ENCODE assay signal across 8 cellular contexts in the genomic region with DNA sequence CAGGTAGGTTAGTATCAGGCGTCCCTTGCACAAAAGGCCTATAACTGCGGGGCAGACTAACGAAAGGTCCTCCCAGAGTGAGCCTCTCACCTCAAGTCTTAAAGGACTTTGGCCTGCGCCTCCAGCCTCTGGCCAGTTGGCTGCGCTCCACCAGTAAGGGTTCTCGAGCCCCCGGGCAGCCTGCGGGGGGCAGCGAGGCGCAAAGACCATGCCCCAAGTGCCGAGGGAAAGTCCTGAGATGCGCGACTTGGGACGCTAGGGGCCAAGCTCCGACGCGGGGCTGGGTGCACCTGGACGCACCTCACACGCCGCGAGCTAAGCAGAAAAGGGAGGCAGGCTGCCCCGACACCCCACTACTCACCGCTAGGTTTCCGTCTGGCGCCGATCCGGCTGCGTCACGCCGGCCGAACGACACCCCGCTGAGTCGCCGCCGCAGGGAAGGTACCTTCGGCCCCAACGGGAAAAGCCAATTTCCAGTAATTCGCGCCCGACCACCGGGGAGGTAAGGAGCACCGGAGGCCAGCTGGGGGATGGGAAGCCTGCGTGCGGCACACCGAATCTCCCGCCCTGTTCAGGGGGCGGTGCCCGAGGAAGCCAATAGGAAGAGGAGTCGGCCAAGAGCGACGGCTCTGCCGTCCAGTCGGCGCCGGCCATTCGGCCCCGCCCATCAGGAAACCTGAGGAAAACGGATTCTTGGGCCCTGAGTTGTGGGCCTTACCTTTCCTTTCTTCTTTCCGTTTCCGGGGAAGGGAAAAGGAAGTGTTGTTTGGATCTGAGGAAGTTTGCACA. TPM values are rescaled to one million over a fixed set of nuclear protein-coding genes. Genes with fewer than 3 reads are reported as not detected.
DNase-seq lines count a peak whose midpoint lies in the region; ATAC-seq and TF ChIP-seq lines count a peak whose summit lies in the region.

TSS of gene ORC2 (minus strand) at position 532 of the 789 bp plus-strand sequence. CDS start 5,537 bp downstream, outside the sequence.

- H3K27me3 ChIP-seq in GM23338 (ENCODE audit: insufficient read depth) = no peaks in the 10 kb centered on the region

- intact Hi-C loops in activated T-helper 1 cell treated with anti-CD3 and anti-CD28 coated beads, Interleukin-12 subunit alpha, Interleukin-12 subunit beta, Interleukin-2, Interleukin-4 antibody, amounts not matched to agents 30 ng/mL and 10 ng/mL and 1 ng/mL, durations not matched to agents 14 hours and 24 hours and 36 hours (cut with micrococcal nuclease) = loop anchor here (1.0 to 5.0 kb wide), 12 partner anchors 19 to 1069 kb away; partner anchors contain the start of genes CFLAR, CLK1, FZD7 and HYCC2

- H3K4me1 ChIP-seq in GM23338 (ENCODE audit: insufficient read depth) = peaks cover 21% of the 10 kb centered on the region

- DNase-seq in EL (peak; percentile 92), GM23338 (ENCODE audit: low spot score) (peak; percentile 97), LHCN-M2 (ENCODE audit: low read depth) (peak; percentile 91), RPMI7951 (ENCODE audit: low read depth) (peak; percentile 92), fibroblast of gingiva (ENCODE audit: low read depth) (peak; percentile 90), naive B cell (peak; percentile 94)
- peak; percentile 93 for DNase-seq in activated T-helper 1 cell treated with anti-CD3 and anti-CD28 coated beads, Interleukin-12 subunit alpha, Interleukin-12 subunit beta, Interleukin-2, Interleukin-4 antibody, amounts not matched to agents 30 ng/mL and 10 ng/mL and 1 ng/mL, durations not matched to agents 14 hours and 24 hours and 36 hours (ENCODE audit: low spot score)

- peak; percentile 93 for ATAC-seq in GM23338
- ATAC-seq in naive B cell (ENCODE audit: low read depth in 2 of 2) = peak; percentile 86 to 88
- ATAC-seq in stimulated activated memory B cell treated with anti-CD40 and anti-IgM and Interleukin-4, amounts not matched to agents 10 μg/mL and 1 μg/mL and 100 μg/mL, for 72 hours = peak; percentile 98

- TF ChIP-seq CTCF in GM23338 (conservative IDR thresholded peaks at IDR 0.05; ENCODE audit: low read depth in 2 of 2) = peak; percentile 66 to 79

- H3K27ac Mint-ChIP-seq in GM23338 (peak within 1 kb of the TSS; percentile 99), naive B cell (peak within 1 kb of the TSS; percentile 99 to 100 (median 99))
- H3K27ac Mint-ChIP-seq in activated T-helper 1 cell treated with anti-CD3 and anti-CD28 coated beads, Interleukin-12 subunit alpha, Interleukin-12 subunit beta, Interleukin-2, Interleukin-4 antibody, amounts not matched to agents 30 ng/mL and 10 ng/mL and 1 ng/mL, durations not matched to agents 14 hours and 24 hours and 36 hours = peak within 1 kb of the TSS; percentile 93
- H3K27ac Mint-ChIP-seq in stimulated activated memory B cell treated with anti-CD40 and anti-IgM and Interleukin-4, amounts not matched to agents 10 μg/mL and 1 μg/mL and 100 μg/mL, for 72 hours = peak within 1 kb of the TSS; percentile 95

- peak within 1 kb of the TSS; percentile 83 for H3K27ac ChIP-seq in GM23338 (ENCODE audit: low read depth)

- no peaks in the 10 kb centered on the region for H3K9me2 ChIP-seq in GM23338 (ENCODE audit: insufficient read depth)

- peaks cover 4% of the 10 kb centered on the region; the same call in 1 of the 2 replicates for H4K20me1 ChIP-seq in GM23338 (replicated peaks; ENCODE audit: insufficient read depth)

- H3K36me3 Mint-ChIP-seq in GM23338 (ENCODE audit: low read depth) (peaks cover 14% of the 10 kb centered on the region; the same call in 2 of the 3 replicates), naive B cell (no peaks in the 10 kb centered on the region)
- H3K36me3 Mint-ChIP-seq in activated T-helper 1 cell treated with anti-CD3 and anti-CD28 coated beads, Interleukin-12 subunit alpha, Interleukin-12 subunit beta, Interleukin-2, Interleukin-4 antibody, amounts not matched to agents 30 ng/mL and 10 ng/mL and 1 ng/mL, durations not matched to agents 14 hours and 24 hours and 36 hours (ENCODE audit: low read depth) = peaks cover 24% of the 10 kb centered on the region
- peaks cover 2% of the 10 kb centered on the region for H3K36me3 Mint-ChIP-seq in stimulated activated memory B cell treated with anti-CD40 and anti-IgM and Interleukin-4, amounts not matched to agents 10 μg/mL and 1 μg/mL and 100 μg/mL, for 72 hours

- peak within 1 kb of the TSS; percentile 91 for H3K4me2 ChIP-seq in GM23338

- peaks cover 5% of the 10 kb centered on the region for H3K27me3 Mint-ChIP-seq in GM23338 (ENCODE audit: insufficient read depth, low read depth, poor library complexity)
- no peaks in the 10 kb centered on the region for H3K27me3 Mint-ChIP-seq in activated T-helper 1 cell treated with anti-CD3 and anti-CD28 coated beads, Interleukin-12 subunit alpha, Interleukin-12 subunit beta, Interleukin-2, Interleukin-4 antibody, amounts not matched to agents 30 ng/mL and 10 ng/mL and 1 ng/mL, durations not matched to agents 14 hours and 24 hours and 36 hours (ENCODE audit: insufficient read depth)
- no peaks in the 10 kb centered on the region for H3K27me3 Mint-ChIP-seq in naive B cell
- no peaks in the 10 kb centered on the region for H3K27me3 Mint-ChIP-seq in stimulated activated memory B cell treated with anti-CD40 and anti-IgM and Interleukin-4, amounts not matched to agents 10 μg/mL and 1 μg/mL and 100 μg/mL, for 72 hours

- peaks cover 7% of the 10 kb centered on the region for H3F3A ChIP-seq in GM23338 (replicated peaks; ENCODE audit: low read depth)

- H3K79me2 ChIP-seq in GM23338 (replicated peaks; ENCODE audit: insufficient read depth) = peaks cover 58% of the 10 kb centered on the region

- peak within 1 kb of the TSS; percentile 92 for H3K4me3 ChIP-seq in GM23338

- H3K36me3 ChIP-seq in GM23338 (ENCODE audit: insufficient read depth) = no peaks in the 10 kb centered on the region; the same call in 1 of the 2 replicates

- H2AFZ ChIP-seq in GM23338 = peak within 1 kb of the TSS; percentile 82

- H3K9me3 Mint-ChIP-seq in GM23338 (no peaks in the 10 kb centered on the region; the same call in 2 of the 3 replicates), naive B cell (no peaks in the 10 kb centered on the region)
- H3K9me3 Mint-ChIP-seq in activated T-helper 1 cell treated with anti-CD3 and anti-CD28 coated beads, Interleukin-12 subunit alpha, Interleukin-12 subunit beta, Interleukin-2, Interleukin-4 antibody, amounts not matched to agents 30 ng/mL and 10 ng/mL and 1 ng/mL, durations not matched to agents 14 hours and 24 hours and 36 hours = no peaks in the 10 kb centered on the region
- H3K9me3 Mint-ChIP-seq in stimulated activated memory B cell treated with anti-CD40 and anti-IgM and Interleukin-4, amounts not matched to agents 10 μg/mL and 1 μg/mL and 100 μg/mL, for 72 hours = no peaks in the 10 kb centered on the region

- peaks cover 26% of the 10 kb centered on the region for H3K4me1 Mint-ChIP-seq in GM23338
- peaks cover 59% of the 10 kb centered on the region for H3K4me1 Mint-ChIP-seq in activated T-helper 1 cell treated with anti-CD3 and anti-CD28 coated beads, Interleukin-12 subunit alpha, Interleukin-12 subunit beta, Interleukin-2, Interleukin-4 antibody, amounts not matched to agents 30 ng/mL and 10 ng/mL and 1 ng/mL, durations not matched to agents 14 hours and 24 hours and 36 hours (ENCODE audit: low read depth)
- H3K4me1 Mint-ChIP-seq in naive B cell = peaks cover 47 to 68% (median 67%) of the 10 kb centered on the region in 3 donors
- H3K4me1 Mint-ChIP-seq in stimulated activated memory B cell treated with anti-CD40 and anti-IgM and Interleukin-4, amounts not matched to agents 10 μg/mL and 1 μg/mL and 100 μg/mL, for 72 hours = peaks cover 54% of the 10 kb centered on the region

- H3K4me3 Mint-ChIP-seq in GM23338 (peak within 1 kb of the TSS; percentile 96), naive B cell (peak within 1 kb of the TSS; percentile 96 to 99 (median 99))
- H3K4me3 Mint-ChIP-seq in activated T-helper 1 cell treated with anti-CD3 and anti-CD28 coated beads, Interleukin-12 subunit alpha, Interleukin-12 subunit beta, Interleukin-2, Interleukin-4 antibody, amounts not matched to agents 30 ng/mL and 10 ng/mL and 1 ng/mL, durations not matched to agents 14 hours and 24 hours and 36 hours = peak within 1 kb of the TSS; percentile 97
- H3K4me3 Mint-ChIP-seq in stimulated activated memory B cell treated with anti-CD40 and anti-IgM and Interleukin-4, amounts not matched to agents 10 μg/mL and 1 μg/mL and 100 μg/mL, for 72 hours = peak within 1 kb of the TSS; percentile 93

TF ChIP-seq in GM23338, 12 proteins besides CTCF, POLR2A, EP300 and RAD21 (continues in another document):
- TF ChIP-seq POLR2AphosphoS5 (IDR thresholded peaks at IDR 0.05; ENCODE audit: low read depth) (peak; percentile 88), CREB1 (CRISPR knock-in tag; IDR thresholded peaks at IDR 0.05; ENCODE audit: low read depth) (peak; percentile 75), EZH2 (IDR thresholded peaks at IDR 0.05; ENCODE audit: low read depth, unreplicated experiment) (no peak), JUNB (IDR thresholded peaks at IDR 0.05; ENCODE audit: unreplicated experiment) (no peak)
- TF ChIP-seq, protein P1, sequence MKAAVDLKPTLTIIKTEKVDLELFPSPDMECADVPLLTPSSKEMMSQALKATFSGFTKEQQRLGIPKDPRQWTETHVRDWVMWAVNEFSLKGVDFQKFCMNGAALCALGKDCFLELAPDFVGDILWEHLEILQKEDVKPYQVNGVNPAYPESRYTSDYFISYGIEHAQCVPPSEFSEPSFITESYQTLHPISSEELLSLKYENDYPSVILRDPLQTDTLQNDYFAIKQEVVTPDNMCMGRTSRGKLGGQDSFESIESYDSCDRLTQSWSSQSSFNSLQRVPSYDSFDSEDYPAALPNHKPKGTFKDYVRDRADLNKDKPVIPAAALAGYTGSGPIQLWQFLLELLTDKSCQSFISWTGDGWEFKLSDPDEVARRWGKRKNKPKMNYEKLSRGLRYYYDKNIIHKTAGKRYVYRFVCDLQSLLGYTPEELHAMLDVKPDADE (IDR thresholded peaks at IDR 0.05) = peak; percentile 58; the same call in 1 of the 2 replicates

RNA-seq across cellular contexts. Expression of gene ORC2, which starts in this region (rescaled TPM):
- total RNA-seq in GM23338 (2014; rRNA removed; shearing (Covaris generic)) = 42.0 and 47.5 TPM in 2 replicates
- polyA plus RNA-seq in GM23338 (2016; fragmentation: Nextera tagmentation; extraction: Ambion mirVana) = 26.0 and 26.1 TPM in 2 replicates
- 15.6 and 15.8 TPM in 2 replicates for total RNA-seq in LHCN-M2 (2014; rRNA removed)
- 5.5 TPM for polyA plus RNA-seq in LHCN-M2 (2012)
- total RNA-seq in RPMI7951 (2014; rRNA removed; shearing (Covaris generic)) = 16.8 and 17.1 TPM in 2 replicates
- total RNA-seq in activated T-helper 1 cell treated with anti-CD3 and anti-CD28 coated beads, Interleukin-12 subunit alpha, Interleukin-12 subunit beta, Interleukin-2, Interleukin-4 antibody, amounts not matched to agents 30 ng/mL and 10 ng/mL and 1 ng/mL, durations not matched to agents 14 hours and 24 hours and 36 hours = 63.1 and 63.3 TPM in 2 replicates
- 10 to 100 TPM in 3 of 6 donors, 1 to 10 TPM in 3; 4.3 to 11.8 (median 9.5) TPM for polyA plus RNA-seq in naive B cell (ENCODE audit: low read depth in 6 of 6)

Comparison
In these comparisons a context has a peak if more than half of its experiments do, and no peak if none do; other contexts are left out.
1. Peak in every context shown above with its lines: DNase-seq, ATAC-seq, H3K4me3 ChIP-seq and H3K27ac ChIP-seq.